ENCODE assay signal across 16 cellular contexts in genomic region chr11:120634706-120635105, GRCh38.
DNase-seq lines count a peak whose midpoint lies in the region; ATAC-seq, FAIRE-seq and TF ChIP-seq lines count a peak whose summit lies in the region.
"Had no signal": no experiment of that assay in that cellular context is flagged by ENCODE, and none has a peak within 500 bp of the region (broad histone marks: within the 10 kb centered on the region; RNA-seq: fewer than 3 reads in every experiment).

No MANE protein-coding gene starts in this region.

- H4K20me1 ChIP-seq in osteoblast (ENCODE audit: insufficient read depth, low read length), result no peaks in the 10 kb centered on the region

- H3K4me1 Mint-ChIP-seq in natural killer cell treated with Interleukin-12 subunit alpha and Interleukin-12 subunit beta and Interleukin-15 and Interleukin-18, amount 100 ng/mL, for 72 hours (ENCODE audit: low read depth in 2 of 2), result peaks cover 0 to 9% of the 10 kb centered on the region in 2 donors
- peaks cover 20% of the 10 kb centered on the region for H3K4me1 Mint-ChIP-seq in glutamatergic neuron (ENCODE audit: low read depth, unreplicated experiment)
- H3K4me1 Mint-ChIP-seq: CD4-positive, alpha-beta memory T cell had no signal

- H3K4me2 ChIP-seq in neuronal stem cell (ENCODE audit: insufficient read depth, low read length, poor library complexity, severe bottlenecking), result no peak overlapping the region
- H3K4me2 ChIP-seq in osteoblast (ENCODE audit: insufficient read depth, low read length), result no peak overlapping the region
- H3K4me2 ChIP-seq: GM23338 had no signal

- no CpG with 5 or more reads among the region's 13 CpGs for WGBS in neuronal stem cell (ENCODE audit: extremely low coverage in 2 of 2, insufficient read length in 2 of 2, insufficient replicate concordance in 1 of 2), 2 donors

- H3K36me3 Mint-ChIP-seq in natural killer cell treated with Interleukin-12 subunit alpha and Interleukin-12 subunit beta and Interleukin-15 and Interleukin-18, amount 100 ng/mL, for 72 hours, result no peaks in the 10 kb centered on the region
- no peaks in the 10 kb centered on the region for H3K36me3 Mint-ChIP-seq in glutamatergic neuron (ENCODE audit: unreplicated experiment)
- H3K36me3 Mint-ChIP-seq: CD4-positive, alpha-beta memory T cell had no signal

- intact Hi-C loops in kidney (cut with DNase I), result no loop called here

- no peaks in the 10 kb centered on the region for H3K27me3 ChIP-seq in neuronal stem cell (ENCODE audit: control insufficient read depth in 3 of 3, insufficient read depth in 3 of 3, low read depth in 1 of 3, low read length in 3 of 3)
- peaks cover 3% of the 10 kb centered on the region for H3K27me3 ChIP-seq in osteoblast (ENCODE audit: insufficient read depth, low read length)

- H3K18ac ChIP-seq in neuronal stem cell (ENCODE audit: low read length), result peak overlapping the region; percentile 63

- no peak for DNase-seq in SK-N-MC (ENCODE audit: low read depth, low spot score)
- DNase-seq in kidney, result peak; percentile 45
- no peak for DNase-seq in neuronal stem cell (ENCODE audit: low spot score)
- DNase-seq in osteoblast (ENCODE audit: insufficient read length, low spot score, missing footprints), result no peak
- DNase-seq in natural killer cell treated with Interleukin-12 subunit alpha and Interleukin-12 subunit beta and Interleukin-15 and Interleukin-18, amount 100 ng/mL, for 72 hours (ENCODE audit: low spot score), result no peak
- no peak for DNase-seq in glutamatergic neuron
- DNase-seq: C1 segment of cervical spinal cord; Calu3; CD4-positive, alpha-beta memory T cell; COR-L47; DMS53; GF-D8; HCEC 1CT had no signal

- H3K4me3 Mint-ChIP-seq in natural killer cell treated with Interleukin-12 subunit alpha and Interleukin-12 subunit beta and Interleukin-15 and Interleukin-18, amount 100 ng/mL, for 72 hours, result no peak overlapping the region
- no peak overlapping the region for H3K4me3 Mint-ChIP-seq in glutamatergic neuron (ENCODE audit: unreplicated experiment)
- H3K4me3 Mint-ChIP-seq: CD4-positive, alpha-beta memory T cell; GM23338 had no signal

- no peak overlapping the region for H3K9ac ChIP-seq in SK-N-MC (ENCODE audit: insufficient read length)
- no peak overlapping the region for H3K9ac ChIP-seq in kidney (ENCODE audit: low read length in 2 of 2)
- no peak overlapping the region for H3K9ac ChIP-seq in neuronal stem cell (ENCODE audit: low read depth, low read length, poor library complexity)

- peak overlapping the region; percentile 70 for H3K23ac ChIP-seq in neuronal stem cell (ENCODE audit: low read depth, low read length, poor library complexity)

- peaks cover 12 to 15% of the 10 kb centered on the region in 2 donors for H3K27me3 Mint-ChIP-seq in natural killer cell treated with Interleukin-12 subunit alpha and Interleukin-12 subunit beta and Interleukin-15 and Interleukin-18, amount 100 ng/mL, for 72 hours
- peaks cover 7% of the 10 kb centered on the region for H3K27me3 Mint-ChIP-seq in glutamatergic neuron (ENCODE audit: unreplicated experiment)

- H4K91ac ChIP-seq in neuronal stem cell (ENCODE audit: low read depth, low read length, poor library complexity), result no peak overlapping the region

- no peak overlapping the region for H4K8ac ChIP-seq in neuronal stem cell (ENCODE audit: low read depth, low read length)

- H2AFZ ChIP-seq in neuronal stem cell (ENCODE audit: low read length), result no peak overlapping the region
- no peak overlapping the region for H2AFZ ChIP-seq in osteoblast (ENCODE audit: low read length)
- H2AFZ ChIP-seq: GM23338 had no signal

- TF ChIP-seq CTCF in kidney (IDR thresholded peaks at IDR 0.05; ENCODE audit: borderline replicate concordance, extremely low read depth, insufficient read depth) (no peak), osteoblast (IDR thresholded peaks at IDR 0.05; ENCODE audit: extremely low read depth, low read depth, low read length) (no peak), glutamatergic neuron (IDR thresholded peaks at IDR 0.05; ENCODE audit: partially characterized antibody, unreplicated experiment) (no peak)

- ATAC-seq in natural killer cell treated with Interleukin-12 subunit alpha and Interleukin-12 subunit beta and Interleukin-15 and Interleukin-18, amount 100 ng/mL, for 72 hours, result no peak
- ATAC-seq: GM23338 had no signal

- H3K14ac ChIP-seq in neuronal stem cell (ENCODE audit: low read length), result no peak overlapping the region

- no peaks in the 10 kb centered on the region for H3K4me1 ChIP-seq in kidney (ENCODE audit: control insufficient read depth in 1 of 2, insufficient read depth in 1 of 2, low read depth in 1 of 2, low read length in 2 of 2)
- H3K4me1 ChIP-seq in neuronal stem cell (ENCODE audit: control insufficient read depth in 2 of 2, insufficient read depth in 1 of 2, low read depth in 1 of 2, low read length in 2 of 2), result peaks cover 7 to 30% of the 10 kb centered on the region in 2 donors
- no peaks in the 10 kb centered on the region for H3K4me1 ChIP-seq in osteoblast (ENCODE audit: insufficient read depth, low read length)

- peak overlapping the region; percentile 4 for H2AK5ac ChIP-seq in neuronal stem cell (ENCODE audit: low read depth, low read length)

- no peak overlapping the region for H2BK120ac ChIP-seq in neuronal stem cell (ENCODE audit: low read depth, low read length)

- H2BK15ac ChIP-seq in neuronal stem cell (ENCODE audit: low read length), result no peak overlapping the region

- H3K36me3 ChIP-seq in SK-N-MC (ENCODE audit: insufficient read depth, low read length) (no peaks in the 10 kb centered on the region), kidney (ENCODE audit: control insufficient read depth in 1 of 2, insufficient read depth in 2 of 2, low read length in 2 of 2) (no peaks in the 10 kb centered on the region), neuronal stem cell (replicated peaks in 1 of 2; ENCODE audit: control insufficient read depth in 2 of 2, insufficient read depth in 2 of 2, low read length in 2 of 2) (no peaks in the 10 kb centered on the region), osteoblast (ENCODE audit: insufficient read depth, low read length) (no peaks in the 10 kb centered on the region)

- H3K4ac ChIP-seq in neuronal stem cell (ENCODE audit: low read length), result no peak overlapping the region

- H3K9me3 Mint-ChIP-seq in natural killer cell treated with Interleukin-12 subunit alpha and Interleukin-12 subunit beta and Interleukin-15 and Interleukin-18, amount 100 ng/mL, for 72 hours, result no peaks in the 10 kb centered on the region
- no peaks in the 10 kb centered on the region for H3K9me3 Mint-ChIP-seq in glutamatergic neuron (ENCODE audit: unreplicated experiment)
- H3K9me3 Mint-ChIP-seq: GM23338 had no signal

- H3K79me1 ChIP-seq in neuronal stem cell (ENCODE audit: low read depth, low read length), result no peaks in the 10 kb centered on the region

- no peak for FAIRE-seq in kidney (lab: Jason Lieb, UNC)
- FAIRE-seq: GM18507, H54 had no signal

- H3K27ac ChIP-seq in SK-N-MC (no peak overlapping the region), kidney (ENCODE audit: low read depth in 2 of 2, low read length in 2 of 2) (no peak overlapping the region), neuronal stem cell (replicated peaks; ENCODE audit: low read length) (no peak overlapping the region), osteoblast (ENCODE audit: low read depth, low read length) (no peak overlapping the region)

- H3K4me3 ChIP-seq in SK-N-MC, result peak overlapping the region; percentile 59; the same call in 1 of the 2 replicates
- no peak overlapping the region for H3K4me3 ChIP-seq in kidney (ENCODE audit: low read length in 2 of 2)
- H3K4me3 ChIP-seq in neuronal stem cell (ENCODE audit: low read length in 2 of 2), result no peak overlapping the region
- no peak overlapping the region for H3K4me3 ChIP-seq in osteoblast (ENCODE audit: insufficient read depth, low read length)
- H3K4me3 ChIP-seq: GM23338 had no signal

- no peaks in the 10 kb centered on the region for H3K9me3 ChIP-seq in SK-N-MC (ENCODE audit: low read depth, low read length)
- H3K9me3 ChIP-seq in kidney (ENCODE audit: control insufficient read depth in 1 of 2, low read length in 2 of 2), result no peaks in the 10 kb centered on the region
- no peaks in the 10 kb centered on the region for H3K9me3 ChIP-seq in neuronal stem cell (replicated peaks in 1 of 2; ENCODE audit: control insufficient read depth in 2 of 2, insufficient read depth in 1 of 2, low read depth in 1 of 2, low read length in 2 of 2)
- no peaks in the 10 kb centered on the region for H3K9me3 ChIP-seq in osteoblast (ENCODE audit: low read depth, low read length)

- no peaks in the 10 kb centered on the region for H3K79me2 ChIP-seq in osteoblast (ENCODE audit: insufficient read depth, low read length)

- no peak overlapping the region for H3K27ac Mint-ChIP-seq in natural killer cell treated with Interleukin-12 subunit alpha and Interleukin-12 subunit beta and Interleukin-15 and Interleukin-18, amount 100 ng/mL, for 72 hours
- H3K27ac Mint-ChIP-seq in glutamatergic neuron (ENCODE audit: unreplicated experiment), result no peak overlapping the region
- H3K27ac Mint-ChIP-seq: CD4-positive, alpha-beta memory T cell; GM23338 had no signal

- H2BK5ac ChIP-seq in neuronal stem cell (ENCODE audit: low read length), result no peak overlapping the region

- no peak overlapping the region for H2BK12ac ChIP-seq in neuronal stem cell (ENCODE audit: low read length)
